1 cellular context compared by ENCODE assay signal in the genomic region with DNA sequence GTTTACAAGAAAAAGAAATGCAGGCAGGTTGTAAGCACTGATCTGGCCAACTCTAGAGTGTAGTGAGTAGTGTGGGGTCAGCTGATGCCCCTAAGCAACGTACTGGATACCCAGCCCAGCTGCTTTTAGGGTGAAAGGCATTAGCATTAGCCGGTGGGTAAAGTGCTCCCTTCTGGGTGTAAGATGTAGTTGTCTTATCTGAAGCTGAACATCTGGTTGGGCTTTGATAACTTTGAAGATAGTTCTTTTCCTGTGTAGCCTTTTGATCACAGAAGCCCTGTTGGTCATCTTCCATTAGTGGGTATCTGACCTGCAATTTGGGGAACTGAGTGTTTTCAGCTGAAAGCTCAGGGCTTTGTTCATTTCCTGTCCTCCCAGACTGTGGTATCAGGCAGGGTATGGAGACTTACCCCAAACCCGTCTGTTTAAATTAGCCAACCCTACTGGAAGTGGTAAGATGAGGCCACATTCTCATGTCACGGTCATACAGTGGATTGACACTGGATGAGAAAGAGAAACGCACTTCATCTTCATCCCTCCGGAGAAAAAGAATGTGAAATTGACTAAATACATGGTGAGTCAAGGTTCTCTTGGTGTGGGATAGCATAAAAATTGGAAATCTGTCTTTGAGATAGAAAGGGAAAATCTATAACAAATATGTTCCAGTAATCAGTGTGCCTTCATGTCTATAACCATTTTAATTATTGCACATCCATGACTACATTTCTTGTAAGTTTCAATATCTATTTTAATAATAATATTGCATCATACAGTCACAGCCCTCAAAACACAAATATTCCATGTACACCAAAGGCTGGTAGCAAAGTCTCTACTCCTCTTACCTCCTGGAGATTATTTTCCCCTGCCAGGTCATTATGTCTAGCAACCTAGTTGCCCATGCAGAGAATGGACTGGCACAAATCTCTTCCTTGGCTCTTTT.
TF ChIP-seq lines count a peak whose summit lies in the region.

No MANE protein-coding gene starts in this region.

TF ChIP-seq in GM23338, 12 proteins besides CTCF, POLR2A, EP300 and RAD21 (continued from another document):
- TF ChIP-seq, protein P1, sequence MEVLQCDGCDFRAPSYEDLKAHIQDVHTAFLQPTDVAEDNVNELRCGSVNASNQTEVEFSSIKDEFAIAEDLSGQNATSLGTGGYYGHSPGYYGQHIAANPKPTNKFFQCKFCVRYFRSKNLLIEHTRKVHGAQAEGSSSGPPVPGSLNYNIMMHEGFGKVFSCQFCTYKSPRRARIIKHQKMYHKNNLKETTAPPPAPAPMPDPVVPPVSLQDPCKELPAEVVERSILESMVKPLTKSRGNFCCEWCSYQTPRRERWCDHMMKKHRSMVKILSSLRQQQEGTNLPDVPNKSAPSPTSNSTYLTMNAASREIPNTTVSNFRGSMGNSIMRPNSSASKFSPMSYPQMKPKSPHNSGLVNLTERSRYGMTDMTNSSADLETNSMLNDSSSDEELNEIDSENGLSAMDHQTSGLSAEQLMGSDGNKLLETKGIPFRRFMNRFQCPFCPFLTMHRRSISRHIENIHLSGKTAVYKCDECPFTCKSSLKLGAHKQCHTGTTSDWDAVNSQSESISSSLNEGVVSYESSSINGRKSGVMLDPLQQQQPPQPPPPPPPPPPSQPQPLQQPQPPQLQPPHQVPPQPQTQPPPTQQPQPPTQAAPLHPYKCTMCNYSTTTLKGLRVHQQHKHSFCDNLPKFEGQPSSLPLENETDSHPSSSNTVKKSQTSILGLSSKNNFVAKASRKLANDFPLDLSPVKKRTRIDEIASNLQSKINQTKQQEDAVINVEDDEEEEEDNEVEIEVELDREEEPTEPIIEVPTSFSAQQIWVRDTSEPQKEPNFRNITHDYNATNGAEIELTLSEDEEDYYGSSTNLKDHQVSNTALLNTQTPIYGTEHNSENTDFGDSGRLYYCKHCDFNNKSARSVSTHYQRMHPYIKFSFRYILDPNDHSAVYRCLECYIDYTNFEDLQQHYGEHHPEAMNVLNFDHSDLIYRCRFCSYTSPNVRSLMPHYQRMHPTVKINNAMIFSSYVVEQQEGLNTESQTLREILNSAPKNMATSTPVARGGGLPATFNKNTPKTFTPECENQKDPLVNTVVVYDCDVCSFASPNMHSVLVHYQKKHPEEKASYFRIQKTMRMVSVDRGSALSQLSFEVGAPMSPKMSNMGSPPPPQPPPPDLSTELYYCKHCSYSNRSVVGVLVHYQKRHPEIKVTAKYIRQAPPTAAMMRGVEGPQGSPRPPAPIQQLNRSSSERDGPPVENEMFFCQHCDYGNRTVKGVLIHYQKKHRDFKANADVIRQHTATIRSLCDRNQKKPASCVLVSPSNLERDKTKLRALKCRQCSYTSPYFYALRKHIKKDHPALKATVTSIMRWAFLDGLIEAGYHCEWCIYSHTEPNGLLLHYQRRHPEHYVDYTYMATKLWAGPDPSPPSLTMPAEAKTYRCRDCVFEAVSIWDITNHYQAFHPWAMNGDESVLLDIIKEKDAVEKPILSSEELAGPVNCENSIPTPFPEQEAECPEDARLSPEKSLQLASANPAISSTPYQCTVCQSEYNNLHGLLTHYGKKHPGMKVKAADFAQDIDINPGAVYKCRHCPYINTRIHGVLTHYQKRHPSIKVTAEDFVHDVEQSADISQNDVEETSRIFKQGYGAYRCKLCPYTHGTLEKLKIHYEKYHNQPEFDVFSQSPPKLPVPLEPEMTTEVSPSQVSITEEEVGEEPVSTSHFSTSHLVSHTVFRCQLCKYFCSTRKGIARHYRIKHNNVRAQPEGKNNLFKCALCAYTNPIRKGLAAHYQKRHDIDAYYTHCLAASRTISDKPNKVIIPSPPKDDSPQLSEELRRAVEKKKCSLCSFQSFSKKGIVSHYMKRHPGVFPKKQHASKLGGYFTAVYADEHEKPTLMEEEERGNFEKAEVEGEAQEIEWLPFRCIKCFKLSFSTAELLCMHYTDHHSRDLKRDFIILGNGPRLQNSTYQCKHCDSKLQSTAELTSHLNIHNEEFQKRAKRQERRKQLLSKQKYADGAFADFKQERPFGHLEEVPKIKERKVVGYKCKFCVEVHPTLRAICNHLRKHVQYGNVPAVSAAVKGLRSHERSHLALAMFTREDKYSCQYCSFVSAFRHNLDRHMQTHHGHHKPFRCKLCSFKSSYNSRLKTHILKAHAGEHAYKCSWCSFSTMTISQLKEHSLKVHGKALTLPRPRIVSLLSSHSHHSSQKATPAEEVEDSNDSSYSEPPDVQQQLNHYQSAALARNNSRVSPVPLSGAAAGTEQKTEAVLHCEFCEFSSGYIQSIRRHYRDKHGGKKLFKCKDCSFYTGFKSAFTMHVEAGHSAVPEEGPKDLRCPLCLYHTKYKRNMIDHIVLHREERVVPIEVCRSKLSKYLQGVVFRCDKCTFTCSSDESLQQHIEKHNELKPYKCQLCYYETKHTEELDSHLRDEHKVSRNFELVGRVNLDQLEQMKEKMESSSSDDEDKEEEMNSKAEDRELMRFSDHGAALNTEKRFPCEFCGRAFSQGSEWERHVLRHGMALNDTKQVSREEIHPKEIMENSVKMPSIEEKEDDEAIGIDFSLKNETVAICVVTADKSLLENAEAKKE (CRISPR knock-in tag; IDR thresholded peaks at IDR 0.05), result no peak
- no peak for TF ChIP-seq ZNF114 (CRISPR knock-in tag; IDR thresholded peaks at IDR 0.05)
- TF ChIP-seq, protein P2, sequence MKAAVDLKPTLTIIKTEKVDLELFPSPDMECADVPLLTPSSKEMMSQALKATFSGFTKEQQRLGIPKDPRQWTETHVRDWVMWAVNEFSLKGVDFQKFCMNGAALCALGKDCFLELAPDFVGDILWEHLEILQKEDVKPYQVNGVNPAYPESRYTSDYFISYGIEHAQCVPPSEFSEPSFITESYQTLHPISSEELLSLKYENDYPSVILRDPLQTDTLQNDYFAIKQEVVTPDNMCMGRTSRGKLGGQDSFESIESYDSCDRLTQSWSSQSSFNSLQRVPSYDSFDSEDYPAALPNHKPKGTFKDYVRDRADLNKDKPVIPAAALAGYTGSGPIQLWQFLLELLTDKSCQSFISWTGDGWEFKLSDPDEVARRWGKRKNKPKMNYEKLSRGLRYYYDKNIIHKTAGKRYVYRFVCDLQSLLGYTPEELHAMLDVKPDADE (IDR thresholded peaks at IDR 0.05), result no peak
- TF ChIP-seq, protein P3, sequence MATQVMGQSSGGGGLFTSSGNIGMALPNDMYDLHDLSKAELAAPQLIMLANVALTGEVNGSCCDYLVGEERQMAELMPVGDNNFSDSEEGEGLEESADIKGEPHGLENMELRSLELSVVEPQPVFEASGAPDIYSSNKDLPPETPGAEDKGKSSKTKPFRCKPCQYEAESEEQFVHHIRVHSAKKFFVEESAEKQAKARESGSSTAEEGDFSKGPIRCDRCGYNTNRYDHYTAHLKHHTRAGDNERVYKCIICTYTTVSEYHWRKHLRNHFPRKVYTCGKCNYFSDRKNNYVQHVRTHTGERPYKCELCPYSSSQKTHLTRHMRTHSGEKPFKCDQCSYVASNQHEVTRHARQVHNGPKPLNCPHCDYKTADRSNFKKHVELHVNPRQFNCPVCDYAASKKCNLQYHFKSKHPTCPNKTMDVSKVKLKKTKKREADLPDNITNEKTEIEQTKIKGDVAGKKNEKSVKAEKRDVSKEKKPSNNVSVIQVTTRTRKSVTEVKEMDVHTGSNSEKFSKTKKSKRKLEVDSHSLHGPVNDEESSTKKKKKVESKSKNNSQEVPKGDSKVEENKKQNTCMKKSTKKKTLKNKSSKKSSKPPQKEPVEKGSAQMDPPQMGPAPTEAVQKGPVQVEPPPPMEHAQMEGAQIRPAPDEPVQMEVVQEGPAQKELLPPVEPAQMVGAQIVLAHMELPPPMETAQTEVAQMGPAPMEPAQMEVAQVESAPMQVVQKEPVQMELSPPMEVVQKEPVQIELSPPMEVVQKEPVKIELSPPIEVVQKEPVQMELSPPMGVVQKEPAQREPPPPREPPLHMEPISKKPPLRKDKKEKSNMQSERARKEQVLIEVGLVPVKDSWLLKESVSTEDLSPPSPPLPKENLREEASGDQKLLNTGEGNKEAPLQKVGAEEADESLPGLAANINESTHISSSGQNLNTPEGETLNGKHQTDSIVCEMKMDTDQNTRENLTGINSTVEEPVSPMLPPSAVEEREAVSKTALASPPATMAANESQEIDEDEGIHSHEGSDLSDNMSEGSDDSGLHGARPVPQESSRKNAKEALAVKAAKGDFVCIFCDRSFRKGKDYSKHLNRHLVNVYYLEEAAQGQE (IDR thresholded peaks at IDR 0.05; ENCODE audit: unreplicated experiment), result no peak
- TF ChIP-seq CREB1 (CRISPR knock-in tag; IDR thresholded peaks at IDR 0.05; ENCODE audit: low read depth), result no peak
- TF ChIP-seq ZNF331 (CRISPR knock-in tag; IDR thresholded peaks at IDR 0.05; ENCODE audit: low read depth), result no peak
- TF ChIP-seq EZH2 (IDR thresholded peaks at IDR 0.05; ENCODE audit: low read depth, unreplicated experiment), result no peak
- no peak for TF ChIP-seq STAT1 (IDR thresholded peaks at IDR 0.05; ENCODE audit: unreplicated experiment)
TF ChIP-seq in GM23338: peak in this region for 0.
